8 cellular contexts compared by ENCODE assay signal in genomic region chr18:45212186-45213039, GRCh38.
DNase-seq lines count a peak whose midpoint lies in the region; ATAC-seq, FAIRE-seq and TF ChIP-seq lines count a peak whose summit lies in the region.

No MANE protein-coding gene starts in this region.

- H3K4me1 Mint-ChIP-seq in naive B cell: peaks cover 5 to 6% (median 6%) of the 10 kb centered on the region in 3 donors

- peak; percentile 100 for ATAC-seq in GM21529 (IDR thresholded peaks at IDR 0.05; ENCODE audit: unreplicated experiment)
- peak; percentile 99 to 100 for ATAC-seq in naive B cell (ENCODE audit: low read depth in 2 of 2)

- no peak for FAIRE-seq in HTR-8/SVneo (lab: Jason Lieb, UNC)

- no peak overlapping the region for H3K4me3 Mint-ChIP-seq in naive B cell

- DNase-seq in DMS153 treated with DMSO at 0.1 percent for 48 hours (lab: John Stamatoyannopoulos, UW; ENCODE audit: unreplicated experiment) (peak; percentile 72), HTR-8/SVneo (ENCODE audit: insufficient read length, low spot score) (peak; percentile 6), NOMO-1 treated with dmso at 0.1 percent for 144 hours (lab: John Stamatoyannopoulos, UW; ENCODE audit: unreplicated experiment) (peak; percentile 48), epithelial cell of proximal tubule (ENCODE audit: low read depth) (peak; percentile 35), naive B cell (peak; percentile 77)
- peak; percentile 17 to 58 (median 40) for DNase-seq in activated CD8-positive, alpha-beta memory T cell treated with anti-CD3 and anti-CD28 coated beads for 48 hours (ENCODE audit: low read depth in 2 of 3, low spot score in 2 of 3)
- DNase-seq in stimulated activated CD8-positive, alpha-beta memory T cell treated with anti-CD3 and anti-CD28 coated beads, Interleukin-7, amount 100 ng/mL, for 48 hours (ENCODE audit: extremely low read depth in 1 of 2, low read depth in 1 of 2): peak; percentile 36 to 60

- peak overlapping the region in 3 of 6 donors; percentile 55 to 64 (median 61) for H3K27ac Mint-ChIP-seq in naive B cell

- H3K36me3 Mint-ChIP-seq in naive B cell: no peaks in the 10 kb centered on the region

- no peaks in the 10 kb centered on the region for H3K9me3 Mint-ChIP-seq in naive B cell

- no peaks in the 10 kb centered on the region for H3K27me3 Mint-ChIP-seq in naive B cell

- peak; percentile 100 for TF ChIP-seq CTCF in epithelial cell of proximal tubule (conservative IDR thresholded peaks at IDR 0.05; ENCODE audit: low read depth, low read length)

- H3K4me3 ChIP-seq in epithelial cell of proximal tubule (ENCODE audit: low read depth, low read length): no peak overlapping the region

Comparison
In these comparisons a context has a peak if more than half of its experiments do, and no peak if none do; other contexts are left out.
1. DNase-seq: peak in every context shown above with its lines; median percentile 77 in naive B cell; 72 in DMS153 treated with DMSO at 0.1 percent for 48 hours; 48 in NOMO-1 treated with dmso at 0.1 percent for 144 hours; 48 in stimulated activated CD8-positive, alpha-beta memory T cell treated with anti-CD3 and anti-CD28 coated beads, Interleukin-7, amount 100 ng/mL, for 48 hours; 40 in activated CD8-positive, alpha-beta memory T cell treated with anti-CD3 and anti-CD28 coated beads for 48 hours; 35 in epithelial cell of proximal tubule; 6 in HTR-8/SVneo.